ENCODE assay signal across 11 cellular contexts in genomic region chr21:45309541-45310381, GRCh38. TPM values are rescaled to one million over a fixed set of nuclear protein-coding genes. Genes with fewer than 3 reads are reported as not detected.
DNase-seq lines count a peak whose midpoint lies in the region; FAIRE-seq and TF ChIP-seq lines count a peak whose summit lies in the region.
"Had no signal": no experiment of that assay in that cellular context is flagged by ENCODE, and none has a peak within 500 bp of the region (broad histone marks: within the 10 kb centered on the region; RNA-seq: fewer than 3 reads in every experiment).

No MANE protein-coding gene starts in this region.

- in situ Hi-C loops in GM13977 (cut with MboI; ENCODE audit: low pct_unique_long_range_greater_than_20kb, low sequenced_read_pairs, unreplicated experiment), result no loop called here

- H4K20me1 ChIP-seq in BLaER1, result peaks cover 7% of the 10 kb centered on the region; the same call in 1 of the 2 replicates
- H4K20me1 ChIP-seq in astrocyte (ENCODE audit: insufficient read depth, low read length), result no peaks in the 10 kb centered on the region
- H4K20me1 ChIP-seq in keratinocyte (ENCODE audit: control insufficient read depth, extremely low read depth, insufficient read depth, low read length), result no peaks in the 10 kb centered on the region

- no peak for FAIRE-seq in astrocyte (lab: Jason Lieb, UNC)
- no peak for FAIRE-seq in keratinocyte (lab: Jason Lieb, UNC)

- H3K4me3 Mint-ChIP-seq in astrocyte (ENCODE audit: unreplicated experiment) (peak overlapping the region; percentile 35), CD14-positive monocyte (no peak overlapping the region)
- H3K4me3 Mint-ChIP-seq: activated CD8-positive, alpha-beta memory T cell treated with anti-CD3 and anti-CD28 coated beads, Interleukin-2, amount 10 ng/mL, durations not matched to agents 7 days and 5 days had no signal

- H3K4me1 ChIP-seq in BLaER1 (peaks cover 51% of the 10 kb centered on the region), astrocyte (ENCODE audit: insufficient read depth, low read length) (peaks cover 44% of the 10 kb centered on the region), keratinocyte (ENCODE audit: control insufficient read depth, extremely low read depth, insufficient read depth, low read length) (no peaks in the 10 kb centered on the region), sigmoid colon (peaks cover 0 to 44% (median 32%) of the 10 kb centered on the region in 4 donors)

- H3K4me1 Mint-ChIP-seq in astrocyte (ENCODE audit: low read depth, unreplicated experiment) (peaks cover 47% of the 10 kb centered on the region), CD14-positive monocyte (peaks cover 17% of the 10 kb centered on the region)

- no peak overlapping the region for H2AFZ ChIP-seq in astrocyte (ENCODE audit: low read depth, low read length)
- H2AFZ ChIP-seq in keratinocyte (ENCODE audit: control insufficient read depth, low read length), result no peak overlapping the region

- peak overlapping the region; percentile 76 for H3K4me2 ChIP-seq in BLaER1
- peak overlapping the region; percentile 62 for H3K4me2 ChIP-seq in astrocyte (ENCODE audit: low read length)
- H3K4me2 ChIP-seq in keratinocyte (ENCODE audit: control insufficient read depth, extremely low read depth, insufficient read depth, low read depth, low read length), result peak overlapping the region; percentile 15

- H3K9me3 ChIP-seq in BLaER1, result peaks cover 18% of the 10 kb centered on the region
- H3K9me3 ChIP-seq in astrocyte (ENCODE audit: insufficient read depth, low read depth, low read length), result no peaks in the 10 kb centered on the region
- no peaks in the 10 kb centered on the region for H3K9me3 ChIP-seq in keratinocyte (ENCODE audit: control insufficient read depth, low read depth, low read length)
- no peaks in the 10 kb centered on the region for H3K9me3 ChIP-seq in sigmoid colon

- TF ChIP-seq POLR2A in sigmoid colon (IDR thresholded peaks at IDR 0.05), result no peak

- H3K27ac ChIP-seq in BLaER1, result no peak overlapping the region
- peak overlapping the region; percentile 76 for H3K27ac ChIP-seq in astrocyte (ENCODE audit: low read depth, low read length)
- H3K27ac ChIP-seq in keratinocyte (ENCODE audit: control insufficient read depth, insufficient read depth, low read length), result no peak overlapping the region
- peak overlapping the region; percentile 72 to 79 (median 76) for H3K27ac ChIP-seq in sigmoid colon

- intact Hi-C loops in sigmoid colon (cut with DNase I) (loop anchor here (2.0 kb wide), 1 partner anchor 19 kb away; no protein-coding TSS in a partner anchor), CD14-positive monocyte (cut with micrococcal nuclease) (no loop called here)

- 81 to 83% methylated on average over 20 of the region's 20 CpGs for WGBS in sigmoid colon, 2 donors

- TF ChIP-seq EP300 in sigmoid colon (IDR thresholded peaks at IDR 0.05), result no peak

- H3K36me3 Mint-ChIP-seq in astrocyte (ENCODE audit: low read depth, unreplicated experiment), result peaks cover 12% of the 10 kb centered on the region
- H3K36me3 Mint-ChIP-seq in CD14-positive monocyte, result no peaks in the 10 kb centered on the region
- H3K36me3 Mint-ChIP-seq: activated CD8-positive, alpha-beta memory T cell treated with anti-CD3 and anti-CD28 coated beads, Interleukin-2, amount 10 ng/mL, durations not matched to agents 7 days and 5 days had no signal

- H3K9ac ChIP-seq in BLaER1, result no peak overlapping the region
- peak overlapping the region; percentile 77 for H3K9ac ChIP-seq in astrocyte (ENCODE audit: low read length)
- H3K9ac ChIP-seq in keratinocyte (ENCODE audit: control insufficient read depth, extremely low read depth, insufficient read depth, low read length), result no peak overlapping the region

- H3K27me3 Mint-ChIP-seq in astrocyte (ENCODE audit: low read depth, unreplicated experiment) (no peaks in the 10 kb centered on the region), CD14-positive monocyte (ENCODE audit: low read depth in 3 of 3) (peaks cover 4 to 12% (median 6%) of the 10 kb centered on the region in 3 donors)

- H3K9me3 Mint-ChIP-seq in astrocyte (ENCODE audit: unreplicated experiment), result peaks cover 8% of the 10 kb centered on the region
- peaks cover 0 to 10% (median 0%) of the 10 kb centered on the region in 7 donors for H3K9me3 Mint-ChIP-seq in CD14-positive monocyte

- no peak for DNase-seq in astrocyte (ENCODE audit: low read depth)
- DNase-seq in keratinocyte (ENCODE audit: low read depth, low spot score), result no peak
- DNase-seq in sigmoid colon, result peak; percentile 69
- DNase-seq in CD14-positive monocyte (ENCODE audit: low spot score), result no peak
- no peak for DNase-seq in cerebellum (ENCODE audit: low spot score)
- DNase-seq in GM13977 (ENCODE audit: low spot score), result no peak
- no peak for DNase-seq in AML-193 (lab: John Stamatoyannopoulos, UW)
- DNase-seq: NCI-H1417 treated with DMSO at 0.1 percent for 48 hours; NK-92 treated with Interleukin-12 subunit alpha and Interleukin-12 subunit beta, amount 100 ng/mL, for 24 hours had no signal

- no peak for TF ChIP-seq CTCF in astrocyte (IDR thresholded peaks at IDR 0.05; ENCODE audit: insufficient read depth, low read depth, low read length)
- TF ChIP-seq CTCF in keratinocyte (optimal IDR thresholded peaks at IDR 0.05 in 1 of 3, IDR thresholded peaks at IDR 0.05 in 1 of 3, conservative IDR thresholded peaks at IDR 0.05 in 1 of 3; ENCODE audit: extremely low read depth in 1 of 3, insufficient read depth in 2 of 3, low read length in 3 of 3), result no peak
- TF ChIP-seq CTCF in sigmoid colon (IDR thresholded peaks at IDR 0.05), result no peak
- TF ChIP-seq CTCF in CD14-positive monocyte (IDR thresholded peaks at IDR 0.05), result no peak
- TF ChIP-seq CTCF in GM13977 (IDR thresholded peaks at IDR 0.05; ENCODE audit: extremely low read depth, insufficient read depth, missing control alignments), result no peak

- H3K79me2 ChIP-seq in astrocyte (ENCODE audit: insufficient read depth, low read length), result no peaks in the 10 kb centered on the region
- H3K79me2 ChIP-seq in keratinocyte (ENCODE audit: control insufficient read depth, insufficient read depth, low read length), result no peaks in the 10 kb centered on the region

- H3K27ac Mint-ChIP-seq in astrocyte (ENCODE audit: unreplicated experiment) (peak overlapping the region; percentile 91), CD14-positive monocyte (no peak overlapping the region)
- H3K27ac Mint-ChIP-seq: activated CD8-positive, alpha-beta memory T cell treated with anti-CD3 and anti-CD28 coated beads, Interleukin-2, amount 10 ng/mL, durations not matched to agents 7 days and 5 days had no signal

- dilution Hi-C loops in keratinocyte (cut with MboI; ENCODE audit: extremely low pct_ligation_motif_present, low sequenced_read_pairs), result no loop called here

- H3K36me3 ChIP-seq in BLaER1 (no peaks in the 10 kb centered on the region), astrocyte (ENCODE audit: insufficient read depth, low read length) (no peaks in the 10 kb centered on the region), keratinocyte (ENCODE audit: control insufficient read depth in 2 of 2, extremely low read depth in 1 of 2, insufficient read depth in 2 of 2, low read length in 2 of 2) (no peaks in the 10 kb centered on the region), sigmoid colon (no peaks in the 10 kb centered on the region)

- no peaks in the 10 kb centered on the region for H3K9me1 ChIP-seq in keratinocyte (ENCODE audit: control insufficient read depth, extremely low read depth, insufficient read depth, low read length)

- H3K4me3 ChIP-seq in BLaER1, result no peak overlapping the region
- no peak overlapping the region for H3K4me3 ChIP-seq in astrocyte (ENCODE audit: insufficient read depth, low read depth, low read length)
- no peak overlapping the region for H3K4me3 ChIP-seq in keratinocyte (ENCODE audit: control insufficient read depth in 2 of 3, extremely low read depth in 1 of 3, insufficient read depth in 2 of 3, low read depth in 1 of 3, low read length in 3 of 3)
- H3K4me3 ChIP-seq in sigmoid colon, result no peak overlapping the region

- H3K27me3 ChIP-seq in BLaER1 (peaks cover 8% of the 10 kb centered on the region; the same call in 1 of the 2 replicates), astrocyte (ENCODE audit: insufficient read depth, low read length) (no peaks in the 10 kb centered on the region), keratinocyte (ENCODE audit: control insufficient read depth, extremely low read depth, insufficient read depth, low read length) (peaks cover 12% of the 10 kb centered on the region), sigmoid colon (no peaks in the 10 kb centered on the region)

RNA-seq across cellular contexts. Expression of gene POFUT2, which starts 22.1 kb away (rescaled TPM):
- total RNA-seq in astrocyte (109 and 119 TPM in 2 replicates), sigmoid colon (10 to 100 TPM; 13.0 to 31.3 (median 20.9) TPM), cerebellum (14.2 TPM)
- polyA plus RNA-seq in keratinocyte (8.8 to 18.7 TPM (median 9.6 TPM) in 3 replicates), sigmoid colon (10 to 100 TPM in 1 of 3 donors, 1 to 10 TPM in 2; 2.5 to 21.6 (median 3.0) TPM), CD14-positive monocyte (1 to 10 TPM; 1.8 to 2.8 TPM)
- polyA plus RNA-seq in keratinocyte (2011; ENCODE audit: low read depth), result 18.2 TPM
- polyA plus RNA-seq in keratinocyte (2011; cell fraction: cytosol; rRNA removed), result 5.5 and 7.4 TPM in 2 replicates
- polyA plus RNA-seq in keratinocyte (2011; cell fraction: nucleus; rRNA removed), result 43.9 and 45.4 TPM in 2 replicates
- polyA plus RNA-seq in keratinocyte (2012; ENCODE audit: low replicate concordance), result 10.7 and 16.1 TPM in 2 replicates
- polyA minus RNA-seq in keratinocyte, result 6.3 to 13.2 TPM (median 6.7 TPM) in 3 replicates
- polyA minus RNA-seq in keratinocyte (2011; cell fraction: cytosol; rRNA and poly(A)+ RNA removed), result 4.4 TPM
- polyA minus RNA-seq in keratinocyte (2011; cell fraction: nucleus; rRNA and poly(A)+ RNA removed), result 12.2 and 14.1 TPM in 2 replicates

Comparison
In these comparisons a context has a peak if more than half of its experiments do, and no peak if none do; other contexts are left out.
1. H3K27ac ChIP-seq: peak in astrocyte (single experiment) and sigmoid colon (4 of 4); none in BLaER1 (single experiment) and keratinocyte (single experiment).
2. H3K4me2 ChIP-seq: peak in every context shown above with its lines; median percentile 76 in BLaER1; 62 in astrocyte; 15 in keratinocyte.